ENCODE assay signal across 8 cellular contexts in genomic region chr6:47242483-47243386, GRCh38.
A peak's percentile ranks its signal among the peaks of the same experiment; 100 is the strongest.
DNase-seq lines count a peak whose midpoint lies in the region; ATAC-seq and TF ChIP-seq lines count a peak whose summit lies in the region.

No MANE protein-coding gene starts in this region.

- no peak overlapping the region for H3K4me3 Mint-ChIP-seq in nephron

- peaks cover 37% of the 10 kb centered on the region for H3K4me1 Mint-ChIP-seq in nephron

- peak; percentile 49 for DNase-seq in CMK (ENCODE audit: low read depth)
- peak; percentile 98 for DNase-seq in NOMO-1 treated with DMSO at 0.1 percent for 48 hours (lab: John Stamatoyannopoulos, UW; ENCODE audit: unreplicated experiment)
- DNase-seq in activated T-cell treated with anti-CD3 and anti-CD28 coated beads for 48 hours (ENCODE audit: low read depth): peak; percentile 26
- DNase-seq in fibroblast of gingiva (ENCODE audit: low read depth): peak; percentile 84
- peak; percentile 69 for DNase-seq in stromal cell of bone marrow (ENCODE audit: low read depth)

- peak overlapping the region; percentile 67 to 89 (median 80) for H3K27ac Mint-ChIP-seq in nephron

- ATAC-seq in GM19463 (IDR thresholded peaks at IDR 0.05; ENCODE audit: unreplicated experiment): peak; percentile 92
- ATAC-seq in HG03558 (IDR thresholded peaks at IDR 0.05; ENCODE audit: extremely low read depth, unreplicated experiment): peak; percentile 97

- H3K36me3 Mint-ChIP-seq in nephron (ENCODE audit: low read depth): peaks cover 12% of the 10 kb centered on the region

- no peak for TF ChIP-seq CTCF in nephron (IDR thresholded peaks at IDR 0.05; ENCODE audit: unreplicated experiment in 3 of 3)

- H3K27me3 Mint-ChIP-seq in nephron (ENCODE audit: low read depth): no peaks in the 10 kb centered on the region

- H3K9me3 Mint-ChIP-seq in nephron: no peaks in the 10 kb centered on the region

Comparison
In these comparisons a context has a peak if more than half of its experiments do, and no peak if none do; other contexts are left out.
1. Peak in every context shown above with its lines: DNase-seq and ATAC-seq.
2. DNase-seq: peak in every context shown above with its lines; median percentile 98 in NOMO-1 treated with DMSO at 0.1 percent for 48 hours; 84 in fibroblast of gingiva; 69 in stromal cell of bone marrow; 49 in CMK; 26 in activated T-cell treated with anti-CD3 and anti-CD28 coated beads for 48 hours.